ENCODE assay signal across 1 cellular context in the genomic region with DNA sequence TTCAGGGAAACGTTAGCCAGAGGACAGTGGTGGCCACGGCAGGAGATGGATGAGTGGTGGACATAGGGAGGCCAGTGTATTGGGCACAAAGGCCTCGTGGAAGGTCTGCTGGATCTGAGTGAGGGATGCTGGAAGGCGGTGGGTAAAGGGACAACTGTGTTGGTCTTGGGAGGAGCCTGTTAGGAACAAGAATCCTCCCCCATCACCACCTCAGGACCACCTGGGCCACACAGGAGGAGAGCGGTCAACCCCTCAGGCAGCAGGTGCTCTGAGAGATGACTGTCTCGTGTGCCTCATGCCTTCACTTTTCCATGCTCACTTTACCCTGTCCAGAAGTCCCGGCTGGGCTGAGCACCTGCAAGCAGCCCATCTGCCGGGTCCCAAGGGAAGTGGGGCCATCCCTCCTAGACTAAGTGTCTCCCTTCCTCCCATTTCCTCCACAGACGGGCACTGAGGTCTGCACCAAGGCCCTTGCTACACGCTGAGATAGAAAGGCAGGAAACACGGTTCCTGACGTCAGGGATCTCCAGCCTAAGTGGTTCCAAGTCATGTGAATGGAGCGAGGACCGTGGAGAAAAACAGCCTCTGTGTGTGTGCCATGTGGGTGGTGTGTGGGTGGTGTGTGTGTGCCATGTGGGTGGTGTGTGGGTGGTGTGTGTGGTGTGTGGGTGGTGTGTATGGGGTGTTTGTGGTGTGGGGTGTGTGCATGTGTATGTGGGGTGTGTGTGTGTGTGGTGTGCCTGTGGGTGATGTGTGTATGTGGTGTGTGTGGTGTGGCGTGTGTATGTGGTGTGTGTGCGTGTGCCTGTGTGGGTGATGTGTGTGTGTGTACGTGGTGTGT.
TF ChIP-seq lines count a peak whose summit lies in the region.

No MANE protein-coding gene starts in this region.

TF ChIP-seq in HepG2, 621 proteins besides CTCF, POLR2A, EP300 and RAD21 (continued from another document):
- TF ChIP-seq, protein P1, sequence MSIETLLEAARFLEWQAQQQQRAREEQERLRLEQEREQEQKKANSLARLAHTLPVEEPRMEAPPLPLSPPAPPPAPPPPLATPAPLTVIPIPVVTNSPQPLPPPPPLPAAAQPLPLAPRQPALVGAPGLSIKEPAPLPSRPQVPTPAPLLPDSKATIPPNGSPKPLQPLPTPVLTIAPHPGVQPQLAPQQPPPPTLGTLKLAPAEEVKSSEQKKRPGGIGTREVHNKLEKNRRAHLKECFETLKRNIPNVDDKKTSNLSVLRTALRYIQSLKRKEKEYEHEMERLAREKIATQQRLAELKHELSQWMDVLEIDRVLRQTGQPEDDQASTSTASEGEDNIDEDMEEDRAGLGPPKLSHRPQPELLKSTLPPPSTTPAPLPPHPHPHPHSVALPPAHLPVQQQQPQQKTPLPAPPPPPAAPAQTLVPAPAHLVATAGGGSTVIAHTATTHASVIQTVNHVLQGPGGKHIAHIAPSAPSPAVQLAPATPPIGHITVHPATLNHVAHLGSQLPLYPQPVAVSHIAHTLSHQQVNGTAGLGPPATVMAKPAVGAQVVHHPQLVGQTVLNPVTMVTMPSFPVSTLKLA (IDR thresholded peaks at IDR 0.05) = peak; percentile 77
